26 cellular contexts compared by ENCODE assay signal in the genomic region with DNA sequence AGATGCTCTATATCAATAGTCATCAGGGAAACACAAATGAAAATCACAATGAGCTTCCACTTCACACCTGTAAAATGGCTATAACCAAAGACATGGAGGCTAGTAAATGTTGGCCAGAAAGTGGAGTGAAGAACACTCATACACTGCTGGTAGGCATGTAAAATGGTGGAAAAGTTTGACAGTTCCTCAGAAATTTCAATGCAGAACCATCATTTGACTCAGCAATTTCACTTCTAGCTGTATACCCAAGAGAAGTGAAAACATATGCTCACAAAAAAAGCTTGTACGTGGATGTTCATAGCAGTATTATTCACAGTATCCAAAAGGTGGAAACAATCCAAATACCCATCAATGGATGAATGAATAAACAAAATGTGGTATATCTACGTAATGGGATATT.
"Had no signal": no experiment of that assay in that cellular context is flagged by ENCODE, and none has a peak within 500 bp of the region (broad histone marks: within the 10 kb centered on the region; RNA-seq: fewer than 3 reads in every experiment).

No MANE protein-coding gene starts in this region.

- H3K27ac ChIP-seq: dorsolateral prefrontal cortex, gastrocnemius medialis, neutrophil, parathyroid adenoma, right lobe of liver, testis, tibial artery had no signal

- H3K4me1 ChIP-seq: gastrocnemius medialis, parathyroid adenoma, right lobe of liver, testis, tibial artery had no signal

- DNase-seq: cortex of kidney; dorsolateral prefrontal cortex; effector CD4-positive, alpha-beta T cell; gastrocnemius medialis; head of caudate nucleus; mucosa of descending colon; naive B cell; right lobe of liver; small intestine; stimulated activated CD4-positive, alpha-beta T cell treated with anti-CD3 and anti-CD28 coated beads, Interleukin-15, amount 100 ng/mL, for 24 hours; stimulated activated CD4-positive, alpha-beta T cell treated with anti-CD3 and anti-CD28 coated beads, Interleukin-2, amount 100 ng/mL, for 48 hours; stimulated activated naive CD8-positive, alpha-beta T cell treated with anti-CD3 and anti-CD28 coated beads, Interleukin-15, Interleukin-2, amounts not matched to agents 100 U/mL and 50 U/mL, for 24 hours; substantia nigra; testis; tibial artery had no signal

- H3K9me3 ChIP-seq: gastrocnemius medialis, mucosa of descending colon, neutrophil, right lobe of liver, testis, tibial artery had no signal

- ATAC-seq: gastrocnemius medialis; left lobe of liver; mucosa of descending colon; natural killer cell treated with Interleukin-12 subunit alpha and Interleukin-12 subunit beta and Interleukin-15 and Interleukin-18, amount 100 ng/mL, for 72 hours; right lobe of liver; stimulated activated naive CD8-positive, alpha-beta T cell treated with anti-CD3 and anti-CD28 coated beads, Interleukin-15, Interleukin-2, amounts not matched to agents 100 U/mL and 50 U/mL, for 24 hours had no signal

- H3K9ac ChIP-seq: parathyroid adenoma had no signal

- H3K36me3 ChIP-seq: gastrocnemius medialis, neutrophil, right lobe of liver, tibial artery had no signal

- H3K79me2 ChIP-seq: parathyroid adenoma had no signal

- H3K27me3 Mint-ChIP-seq: type B pancreatic cell had no signal

- H3K27ac Mint-ChIP-seq: memory B cell; mesothelial cell of epicardium; naive B cell; natural killer cell treated with Interleukin-12 subunit alpha and Interleukin-12 subunit beta and Interleukin-15 and Interleukin-18, amount 100 ng/mL, for 72 hours; progenitor cell of endocrine pancreas; type B pancreatic cell had no signal

- H3K4me3 Mint-ChIP-seq: memory B cell; mesothelial cell of epicardium; naive B cell; natural killer cell treated with Interleukin-12 subunit alpha and Interleukin-12 subunit beta and Interleukin-15 and Interleukin-18, amount 100 ng/mL, for 72 hours; neural crest cell; type B pancreatic cell had no signal

- H3K27me3 ChIP-seq: gastrocnemius medialis, right lobe of liver, testis, tibial artery had no signal

- H3K4me1 Mint-ChIP-seq: memory B cell, mesothelial cell of epicardium had no signal

- H3K4me3 ChIP-seq: dorsolateral prefrontal cortex, gastrocnemius medialis, lung, mucosa of descending colon, right lobe of liver, testis, tibial artery had no signal

- H2AFZ ChIP-seq: parathyroid adenoma had no signal

- H3K36me3 Mint-ChIP-seq: memory B cell; mesothelial cell of epicardium; naive B cell; natural killer cell treated with Interleukin-12 subunit alpha and Interleukin-12 subunit beta and Interleukin-15 and Interleukin-18, amount 100 ng/mL, for 72 hours; type B pancreatic cell had no signal

- FAIRE-seq: keratinocyte, small intestine had no signal

- H3K9me3 Mint-ChIP-seq: memory B cell; mesothelial cell of epicardium; naive B cell; natural killer cell treated with Interleukin-12 subunit alpha and Interleukin-12 subunit beta and Interleukin-15 and Interleukin-18, amount 100 ng/mL, for 72 hours; neural crest cell; type B pancreatic cell had no signal
